ENCODE assay signal across 12 cellular contexts in the genomic region with DNA sequence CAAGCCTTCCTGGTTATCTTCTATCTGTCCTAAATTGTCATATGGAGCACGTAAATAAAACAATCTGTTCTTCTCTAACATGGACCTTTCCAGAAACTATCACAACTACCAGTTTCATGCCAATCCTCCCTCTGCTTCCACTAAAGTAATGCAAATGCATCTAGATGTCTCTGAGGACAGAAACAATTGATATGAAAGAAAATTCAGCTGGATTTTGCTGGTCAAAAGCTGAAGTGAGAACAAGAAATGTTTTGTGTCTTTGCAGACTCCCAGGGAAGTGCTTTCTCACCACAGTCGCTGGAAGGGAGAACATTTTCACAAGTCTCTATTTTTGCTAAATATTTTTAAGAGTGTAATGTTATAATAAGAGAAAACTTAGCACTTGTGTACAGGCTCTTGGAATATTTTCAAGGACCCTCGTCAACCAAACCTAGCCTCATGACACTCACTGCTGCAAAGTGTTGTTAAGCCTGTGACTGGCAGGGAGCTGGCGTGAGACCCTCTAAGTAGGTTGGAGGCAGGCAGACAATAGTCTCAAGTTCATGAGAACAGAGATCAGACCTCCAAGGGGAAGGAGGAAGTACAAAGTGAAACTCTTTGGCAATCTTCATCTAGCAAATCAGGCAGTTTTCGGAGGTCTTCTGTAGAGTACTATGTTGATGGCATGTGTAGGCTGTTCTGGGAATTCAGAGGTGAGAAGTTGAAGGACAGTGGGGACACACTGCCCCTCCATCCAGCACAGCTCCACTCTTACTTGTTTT. TPM values are rescaled to one million over a fixed set of nuclear protein-coding genes. Genes with fewer than 3 reads are reported as not detected.
DNase-seq lines count a peak whose midpoint lies in the region; ATAC-seq and TF ChIP-seq lines count a peak whose summit lies in the region.
"Had no signal": no experiment of that assay in that cellular context is flagged by ENCODE, and none has a peak within 500 bp of the region (broad histone marks: within the 10 kb centered on the region; RNA-seq: fewer than 3 reads in every experiment).

No MANE protein-coding gene starts in this region.

- CTCF ChIA-PET in activated naive CD4-positive, alpha-beta T cell treated with anti-CD3 and anti-CD28 coated beads for 36 hours (lab: Charles Lee): interaction anchor here (0.5 to 9.5 kb wide), 11 partner anchors 42 to 335 kb away, joined by 3 to 168 read pairs (median 4); a partner anchor contains a TSS

- H3K36me3 ChIP-seq in Karpas-422 (ENCODE audit: insufficient read depth, low read length): no peaks in the 10 kb centered on the region
- no peaks in the 10 kb centered on the region for H3K36me3 ChIP-seq in upper lobe of right lung

- peak overlapping the region; percentile 41; the same call in 1 of the 2 replicates for H2AFZ ChIP-seq in Karpas-422 (ENCODE audit: low read length)

- H3K4me1 ChIP-seq in Karpas-422 (ENCODE audit: low read length) (peaks cover 18% of the 10 kb centered on the region), upper lobe of right lung (peaks cover 6% of the 10 kb centered on the region)

- H4K20me1 ChIP-seq in Karpas-422 (ENCODE audit: insufficient read depth, low read depth, low read length): no peaks in the 10 kb centered on the region

- ATAC-seq in upper lobe of right lung: peak; percentile 78
- no peak for ATAC-seq in activated T-helper 17 cell treated with anti-CD3 and anti-CD28 coated beads, Interleukin-2, amount 50 U/mL, for 72 hours (replicated peaks)

- H3K9me3 Mint-ChIP-seq in activated naive CD4-positive, alpha-beta T cell treated with anti-CD3 and anti-CD28 coated beads for 36 hours: no peaks in the 10 kb centered on the region
- H3K9me3 Mint-ChIP-seq in glutamatergic neuron (ENCODE audit: unreplicated experiment): no peaks in the 10 kb centered on the region
- no peaks in the 10 kb centered on the region for H3K9me3 Mint-ChIP-seq in activated T-helper 17 cell treated with anti-CD3 and anti-CD28 coated beads, Interleukin-2, amount 50 U/mL, for 72 hours

- no peak overlapping the region for H3K27ac ChIP-seq in Karpas-422 (ENCODE audit: low read length)
- peak overlapping the region in 58 of 59 donors; percentile 1 to 88 (median 75) for H3K27ac ChIP-seq in dorsolateral prefrontal cortex
- H3K27ac ChIP-seq in upper lobe of right lung: peak overlapping the region; percentile 47

- DNase-seq in activated naive CD4-positive, alpha-beta T cell treated with anti-CD3 and anti-CD28 coated beads for 36 hours: no peak
- DNase-seq in activated naive CD4-positive, alpha-beta T cell (lab: John Stamatoyannopoulos, UW): no peak
- DNase-seq in Karpas-422: peak; percentile 59
- DNase-seq in dorsolateral prefrontal cortex: no peak
- no peak for DNase-seq in upper lobe of right lung
- DNase-seq in glutamatergic neuron: no peak
- DNase-seq in activated CD4-positive, CD25-positive, alpha-beta regulatory T cell treated with anti-CD3 and anti-CD28 coated beads, Interleukin-2, amount 50 U/mL, for 72 hours: no peak
- DNase-seq: effector memory CD4-positive, alpha-beta T cell; NCI-H1048 had no signal

- H3K27me3 ChIP-seq in Karpas-422 (ENCODE audit: low read length): no peaks in the 10 kb centered on the region
- no peaks in the 10 kb centered on the region for H3K27me3 ChIP-seq in dorsolateral prefrontal cortex
- no peaks in the 10 kb centered on the region for H3K27me3 ChIP-seq in upper lobe of right lung

- no peaks in the 10 kb centered on the region for H3K9me2 ChIP-seq in Karpas-422 (replicated peaks; ENCODE audit: insufficient read depth, low read length)

- no peak overlapping the region for H3K4me3 Mint-ChIP-seq in activated naive CD4-positive, alpha-beta T cell treated with anti-CD3 and anti-CD28 coated beads for 36 hours
- H3K4me3 Mint-ChIP-seq in glutamatergic neuron (ENCODE audit: unreplicated experiment): no peak overlapping the region
- no peak overlapping the region for H3K4me3 Mint-ChIP-seq in activated T-helper 17 cell treated with anti-CD3 and anti-CD28 coated beads, Interleukin-2, amount 50 U/mL, for 72 hours

- no peaks in the 10 kb centered on the region for H3K27me3 Mint-ChIP-seq in activated naive CD4-positive, alpha-beta T cell treated with anti-CD3 and anti-CD28 coated beads for 36 hours (ENCODE audit: low read depth)
- H3K27me3 Mint-ChIP-seq in glutamatergic neuron (ENCODE audit: unreplicated experiment): no peaks in the 10 kb centered on the region
- H3K27me3 Mint-ChIP-seq in activated T-helper 17 cell treated with anti-CD3 and anti-CD28 coated beads, Interleukin-2, amount 50 U/mL, for 72 hours: no peaks in the 10 kb centered on the region

- no peaks in the 10 kb centered on the region for H3K36me3 Mint-ChIP-seq in activated naive CD4-positive, alpha-beta T cell treated with anti-CD3 and anti-CD28 coated beads for 36 hours (ENCODE audit: low read depth)
- H3K36me3 Mint-ChIP-seq in glutamatergic neuron (ENCODE audit: unreplicated experiment): no peaks in the 10 kb centered on the region
- H3K36me3 Mint-ChIP-seq in activated T-helper 17 cell treated with anti-CD3 and anti-CD28 coated beads, Interleukin-2, amount 50 U/mL, for 72 hours (ENCODE audit: low read depth): no peaks in the 10 kb centered on the region

- H3K79me2 ChIP-seq in Karpas-422 (ENCODE audit: low read length): no peaks in the 10 kb centered on the region

- peak in 2 of 56 donors; percentile 6 for TF ChIP-seq CTCF in dorsolateral prefrontal cortex (IDR thresholded peaks at IDR 0.05 in 54 of 56, conservative IDR thresholded peaks at IDR 0.05 in 2 of 56; ENCODE audit: low read depth in 1 of 56, partially characterized antibody in 56 of 56)
- no peak for TF ChIP-seq CTCF in upper lobe of right lung (IDR thresholded peaks at IDR 0.05)
- TF ChIP-seq CTCF in glutamatergic neuron (IDR thresholded peaks at IDR 0.05; ENCODE audit: partially characterized antibody, unreplicated experiment): no peak

- intact Hi-C loops in activated naive CD4-positive, alpha-beta T cell treated with anti-CD3 and anti-CD28 coated beads for 36 hours (cut with micrococcal nuclease): no loop called here
- intact Hi-C loops in dorsolateral prefrontal cortex (cut with DNase I): loop anchor here (2.0 to 10.0 kb wide), 4 partner anchors 185 to 502 kb away; no protein-coding TSS in a partner anchor
- intact Hi-C loops in upper lobe of right lung (cut with DNase I): loop anchor here (10.0 kb wide), 1 partner anchor 302 kb away; no protein-coding TSS in a partner anchor

- peak overlapping the region; percentile 40 for H3K4me2 ChIP-seq in Karpas-422 (ENCODE audit: low read depth, low read length, poor library complexity, severe bottlenecking)

- peak overlapping the region; percentile 78 for H3K27ac Mint-ChIP-seq in activated naive CD4-positive, alpha-beta T cell treated with anti-CD3 and anti-CD28 coated beads for 36 hours
- no peak overlapping the region for H3K27ac Mint-ChIP-seq in glutamatergic neuron (ENCODE audit: unreplicated experiment)
- no peak overlapping the region for H3K27ac Mint-ChIP-seq in activated T-helper 17 cell treated with anti-CD3 and anti-CD28 coated beads, Interleukin-2, amount 50 U/mL, for 72 hours

- H3K9ac ChIP-seq in Karpas-422 (ENCODE audit: low read length): peak overlapping the region; percentile 33

- peak overlapping the region; percentile 29; the same call in 1 of the 2 replicates for H3K4me3 ChIP-seq in Karpas-422 (ENCODE audit: low read length)
- peak overlapping the region in 17 of 59 donors; percentile 1 to 34 (median 15) for H3K4me3 ChIP-seq in dorsolateral prefrontal cortex
- H3K4me3 ChIP-seq in upper lobe of right lung: peak overlapping the region; percentile 12
- H3K4me3 ChIP-seq: lung had no signal

- H3K4me1 Mint-ChIP-seq in activated naive CD4-positive, alpha-beta T cell treated with anti-CD3 and anti-CD28 coated beads for 36 hours (ENCODE audit: low read depth): peaks cover 16% of the 10 kb centered on the region
- peaks cover 5% of the 10 kb centered on the region for H3K4me1 Mint-ChIP-seq in glutamatergic neuron (ENCODE audit: low read depth, unreplicated experiment)
- no peaks in the 10 kb centered on the region for H3K4me1 Mint-ChIP-seq in activated T-helper 17 cell treated with anti-CD3 and anti-CD28 coated beads, Interleukin-2, amount 50 U/mL, for 72 hours

- H3K9me3 ChIP-seq in Karpas-422 (ENCODE audit: low read length) (no peaks in the 10 kb centered on the region), upper lobe of right lung (no peaks in the 10 kb centered on the region)

RNA-seq across cellular contexts. Expression of a gene that starts 38.8 kb away (rescaled TPM):
- total RNA-seq in activated naive CD4-positive, alpha-beta T cell treated with anti-CD3 and anti-CD28 coated beads for 36 hours: not detected
- not detected in 2 replicates for total RNA-seq in Karpas-422 (2014; rRNA removed; shearing (Covaris generic); ENCODE audit: low replicate concordance)
- total RNA-seq in dorsolateral prefrontal cortex (1 to 10 TPM in 33 of 120 experiments, under 1 TPM in 55, not detected in 32; 0.35 to 2.3 (median 0.83) TPM), upper lobe of right lung (21.7 TPM), glutamatergic neuron (ENCODE audit: unreplicated experiment) (not detected)
- total RNA-seq in activated T-helper 17 cell treated with anti-CD3 and anti-CD28 coated beads, Interleukin-2, amount 50 U/mL, for 72 hours: not detected
- total RNA-seq: activated CD8-positive, alpha-beta memory T cell treated with anti-CD3 and anti-CD28 coated beads for 36 hours had no signal

RNA-seq across cellular contexts. Expression of a gene that starts 42.0 kb away (rescaled TPM):
- 10 to 100 TPM; 57.2 to 57.6 TPM for total RNA-seq in activated naive CD4-positive, alpha-beta T cell treated with anti-CD3 and anti-CD28 coated beads for 36 hours
- 60.9 and 70.8 TPM in 2 replicates for total RNA-seq in Karpas-422 (2014; rRNA removed; shearing (Covaris generic); ENCODE audit: low replicate concordance)
- 10 to 100 TPM; 11.8 to 23.8 (median 18.5) TPM for total RNA-seq in dorsolateral prefrontal cortex
- 30.1 TPM for total RNA-seq in upper lobe of right lung
- 27.6 TPM for total RNA-seq in glutamatergic neuron (ENCODE audit: unreplicated experiment)
- 10 to 100 TPM; 32.0 to 53.2 TPM for total RNA-seq in activated T-helper 17 cell treated with anti-CD3 and anti-CD28 coated beads, Interleukin-2, amount 50 U/mL, for 72 hours
